In the genomic region with DNA sequence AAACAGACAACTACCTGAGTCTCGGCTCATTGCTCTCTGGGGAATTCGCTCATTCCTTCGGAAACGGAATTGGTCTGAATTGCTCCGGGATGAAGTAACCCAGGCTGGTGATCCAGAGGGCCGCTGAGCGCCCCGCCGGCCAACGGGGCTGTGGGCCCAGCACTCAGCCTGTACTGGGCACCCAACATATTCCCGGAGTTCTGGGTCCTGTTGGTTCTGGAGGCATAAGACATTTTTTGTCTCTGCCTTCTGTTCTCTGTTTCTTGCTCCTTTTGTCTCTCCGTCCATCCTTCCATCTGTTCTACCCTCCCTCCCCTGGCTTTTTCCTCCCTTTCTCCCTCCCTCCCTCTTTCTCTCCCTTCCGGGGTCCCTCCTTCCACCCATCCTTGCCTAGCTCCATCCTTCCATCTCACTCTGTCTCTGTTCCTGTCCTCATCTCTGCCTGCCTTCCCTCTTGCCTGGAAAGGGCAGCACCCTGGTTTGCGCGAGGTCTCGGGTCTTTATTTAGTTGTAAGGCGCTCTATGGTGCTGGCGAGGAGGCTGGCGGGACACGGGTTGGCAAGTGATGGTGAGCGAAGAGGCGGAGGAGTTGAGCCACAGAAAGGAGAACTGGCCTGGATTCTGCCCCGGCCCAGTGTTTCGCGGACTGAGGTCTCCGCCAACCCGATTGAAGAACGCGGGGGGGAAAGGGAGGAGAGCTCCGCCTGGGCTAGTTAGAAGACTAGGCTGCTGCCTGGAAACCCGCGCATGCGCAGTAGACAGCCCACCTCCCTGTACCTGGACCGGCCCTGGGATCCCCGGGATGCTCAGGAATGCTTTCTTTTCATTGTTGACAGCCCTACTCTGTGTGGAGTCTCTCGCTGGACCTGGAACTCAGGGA, we compare ENCODE assay signal across 8 cellular contexts.
A peak's percentile ranks its signal among the peaks of the same experiment; 100 is the strongest.
DNase-seq lines count a peak whose midpoint lies in the region; ATAC-seq and TF ChIP-seq lines count a peak whose summit lies in the region.

No MANE protein-coding gene starts in this region.

- CTCF ChIA-PET in PC-3 (lab: Charles Lee), result no interaction called here

- H2AFZ ChIP-seq in PC-3 (ENCODE audit: low read length), result peak overlapping the region; percentile 58

- H3K36me3 ChIP-seq in PC-3 (ENCODE audit: low read depth, low read length) (no peaks in the 10 kb centered on the region), adipocyte (ENCODE audit: control insufficient read depth, insufficient read depth, low read length, severe bottlenecking) (no peaks in the 10 kb centered on the region)

- H3K79me2 ChIP-seq in PC-3 (ENCODE audit: low read length), result no peaks in the 10 kb centered on the region

- POLR2A ChIA-PET in PC-3 (lab: Charles Lee; ENCODE audit: unreplicated experiment), result no interaction called here

- H3K4me2 ChIP-seq in PC-3 (ENCODE audit: low read length), result peak overlapping the region; percentile 44

- H3K9me3 ChIP-seq in PC-3 (ENCODE audit: low read length), result no peaks in the 10 kb centered on the region
- H3K9me3 ChIP-seq in adipocyte (ENCODE audit: control insufficient read depth, low read length), result peaks cover 3% of the 10 kb centered on the region

- ATAC-seq in PC-3 (peak; percentile 95), left ventricle myocardium superior (peak; percentile 92)

- in situ Hi-C loops in G401 (cut with HindIII; ENCODE audit: low sequenced_read_pairs), result no loop called here

- H3K4me1 ChIP-seq in PC-3 (ENCODE audit: insufficient read depth, low read length) (no peaks in the 10 kb centered on the region), adipocyte (ENCODE audit: control insufficient read depth, insufficient read depth, low read length) (no peaks in the 10 kb centered on the region)

- no peaks in the 10 kb centered on the region for H4K20me1 ChIP-seq in PC-3 (ENCODE audit: low read length)

- peak; percentile 97 for DNase-seq in G401 (ENCODE audit: low spot score)
- peak; percentile 61 for DNase-seq in HCEC 1CT
- peak; percentile 72 for DNase-seq in PC-3
- DNase-seq in adipocyte (ENCODE audit: low read depth), result peak; percentile 90
- DNase-seq in left ventricle myocardium superior, result peak; percentile 90
- DNase-seq in renal cortical epithelial cell (ENCODE audit: low read depth), result peak; percentile 55
- DNase-seq in NCI-H1417 treated with DMSO at 0.1 percent for 48 hours (lab: John Stamatoyannopoulos, UW), result no peak
- DNase-seq in NCI-H774 (lab: John Stamatoyannopoulos, UW), result no peak

- H3K9ac ChIP-seq in PC-3 (ENCODE audit: low read length) (no peak overlapping the region), adipocyte (ENCODE audit: low read length) (peak overlapping the region; percentile 7)

- H3K9me2 ChIP-seq in PC-3 (replicated peaks; ENCODE audit: low read length), result no peaks in the 10 kb centered on the region

- H3F3A ChIP-seq in PC-3 (ENCODE audit: low read length, unreplicated experiment), result no peaks in the 10 kb centered on the region

- H3K27me3 ChIP-seq in PC-3 (ENCODE audit: low read length), result 0 out of 2 replicates have a peak, but pooled peaks cover 3% of the 10 kb centered on the region
- peaks cover 9% of the 10 kb centered on the region for H3K27me3 ChIP-seq in adipocyte (replicated peaks; ENCODE audit: control insufficient read depth, insufficient read depth, low read length)

- no TSS peak for BruUV-seq in PC-3 (replicated peaks; lab: Mats Ljungman, UMichigan)

- no peak overlapping the region for H3K27ac ChIP-seq in PC-3 (ENCODE audit: low read length)

- no peak for TF ChIP-seq CTCF in PC-3 (conservative IDR thresholded peaks at IDR 0.05; ENCODE audit: low read depth, low read length)

- intact Hi-C loops in PC-3 (cut with micrococcal nuclease) (no loop called here), left ventricle myocardium superior (cut with micrococcal nuclease) (no loop called here)

- peak overlapping the region; percentile 33 for H3K4me3 ChIP-seq in PC-3 (ENCODE audit: low read length)
- peak overlapping the region; percentile 53 for H3K4me3 ChIP-seq in adipocyte (ENCODE audit: low read length)

Comparison
In these comparisons a context has a peak if more than half of its experiments do, and no peak if none do; other contexts are left out.
1. DNase-seq: peak in G401 (single experiment), HCEC 1CT (single experiment), PC-3 (single experiment), adipocyte (single experiment), left ventricle myocardium superior (single experiment) and renal cortical epithelial cell (single experiment); none in NCI-H1417 treated with DMSO at 0.1 percent for 48 hours (single experiment) and NCI-H774 (single experiment).